ENCODE assay signal across 32 cellular contexts in genomic region chr15:91678003-91678402, GRCh38.
"Had no signal": no experiment of that assay in that cellular context is flagged by ENCODE, and none has a peak within 500 bp of the region (broad histone marks: within the 10 kb centered on the region; RNA-seq: fewer than 3 reads in every experiment).

No MANE protein-coding gene starts in this region.

- DNase-seq: activated B cell treated with CpG ODN at 0.5 μM for 24 hours; activated CD4-positive, alpha-beta T cell treated with anti-CD3 and anti-CD28 coated beads for 48 hours; activated CD4-positive, alpha-beta T cell treated with anti-CD3 and anti-CD28 coated beads, Interleukin-2, amount 50 U/mL, for 1 hour; activated CD4-positive, alpha-beta T cell treated with anti-CD3 and anti-CD28 coated beads, Interleukin-2, amount 50 U/mL, for 48 hours; activated CD8-positive, alpha-beta memory T cell treated with anti-CD3 and anti-CD28 coated beads for 24 hours; activated CD8-positive, alpha-beta T cell treated with anti-CD3 and anti-CD28 coated beads for 36 hours; activated effector memory CD4-positive, alpha-beta T cell treated with Interleukin-2 at 50 U/mL for 16 hours; activated gamma-delta T cell treated with Interleukin-2 at 50 U/mL for 16 hours; activated naive CD4-positive, alpha-beta T cell treated with anti-CD3 and anti-CD28 coated beads for 36 hours; activated naive CD8-positive, alpha-beta T cell treated with anti-CD3 and anti-CD28 coated beads for 36 hours; activated naive CD8-positive, alpha-beta T cell treated with anti-CD3 and anti-CD28 coated beads, Interleukin-2, amount 50 U/mL, for 24 hours; activated T-cell treated with anti-CD3 and anti-CD28 coated beads, Interleukin-2, amount 50 U/mL, for 4 hours; adrenal gland; amygdala; aorta; body of pancreas; central memory CD4-positive, alpha-beta T cell; cerebellar nuclear complex; dermis blood vessel endothelial cell; effector CD4-positive, alpha-beta T cell; effector memory CD8-positive, alpha-beta T cell; esophagus squamous epithelium; foreskin melanocyte; T-helper 1 cell; T-helper 17 cell; T1000; WERI-Rb-1 had no signal

- ATAC-seq: activated CD4-positive, CD25-positive, alpha-beta regulatory T cell treated with anti-CD3 and anti-CD28 coated beads, Interleukin-2, amount 50 U/mL, for 24 hours; activated CD8-positive, alpha-beta T cell treated with anti-CD3 and anti-CD28 coated beads for 36 hours; activated naive CD8-positive, alpha-beta T cell treated with anti-CD3 and anti-CD28 coated beads, Interleukin-2, amount 50 U/mL, for 24 hours; activated T-cell treated with anti-CD3 and anti-CD28 coated beads, Interleukin-2, amount 50 U/mL, for 4 hours; activated T-helper 17 cell treated with anti-CD3 and anti-CD28 coated beads, Interleukin-2, amount 50 U/mL, for 72 hours; body of pancreas; effector memory CD8-positive, alpha-beta T cell; gastroesophageal sphincter; T-helper 17 cell had no signal

- H3K27me3 ChIP-seq: body of pancreas, cardiac muscle cell had no signal

- H3K4me3 ChIP-seq: adrenal gland, body of pancreas, cardiac muscle cell, coronary artery, esophagus squamous epithelium, gastroesophageal sphincter had no signal

- H3K36me3 ChIP-seq: adrenal gland, cardiac muscle cell, esophagus squamous epithelium, gastroesophageal sphincter, WERI-Rb-1 had no signal
